Comparison of ENCODE assay signal across 1 cellular context in genomic region chr5:79931866-79932265, GRCh38.
TF ChIP-seq lines count a peak whose summit lies in the region.

No MANE protein-coding gene starts in this region.

TF ChIP-seq in HepG2, 621 proteins besides CTCF, POLR2A, EP300 and RAD21 (continued from another document):
- TF ChIP-seq MAFF (IDR thresholded peaks at IDR 0.05; ENCODE audit: low read depth, low read length): peak; percentile 55
